31 cellular contexts compared by ENCODE assay signal in the genomic region with DNA sequence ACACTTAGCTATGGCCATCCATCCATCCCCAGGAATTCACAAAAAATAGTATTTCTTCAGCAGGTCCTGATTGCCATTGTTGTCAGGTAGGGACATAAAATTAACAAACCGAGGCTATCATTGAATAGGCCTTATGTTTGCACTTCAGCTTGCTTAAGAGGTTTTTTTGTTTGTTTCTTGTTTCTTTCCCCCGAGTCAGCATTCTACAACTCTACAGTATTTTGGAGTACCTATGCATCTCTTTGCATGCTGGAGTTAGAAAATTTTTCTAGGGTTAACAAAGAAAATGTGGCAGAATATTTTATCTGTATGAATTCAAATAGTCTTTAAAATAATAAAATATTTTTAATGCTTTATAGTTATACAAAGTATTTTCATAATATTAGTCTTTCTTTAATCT. TPM values are rescaled to one million over a fixed set of nuclear protein-coding genes. Genes with fewer than 3 reads are reported as not detected.
"Had no signal": no experiment of that assay in that cellular context is flagged by ENCODE, and none has a peak within 500 bp of the region (broad histone marks: within the 10 kb centered on the region; RNA-seq: fewer than 3 reads in every experiment).

No MANE protein-coding gene starts in this region.

- H3K79me2 ChIP-seq: parathyroid adenoma had no signal

- H3K9ac ChIP-seq: neural progenitor cell, parathyroid adenoma had no signal

- H3K4me1 Mint-ChIP-seq: naive thymus-derived CD8-positive, alpha-beta T cell; nephron; neural progenitor cell; stimulated activated memory B cell treated with anti-CD40 and anti-IgM and Interleukin-4, amounts not matched to agents 10 μg/mL and 1 μg/mL and 100 μg/mL, for 72 hours; stimulated activated naive CD8-positive, alpha-beta T cell treated with anti-CD3 and anti-CD28 coated beads, Interleukin-15, amount 100 ng/mL, for 72 hours had no signal

- H3K4me3 Mint-ChIP-seq: naive thymus-derived CD8-positive, alpha-beta T cell; nephron; neural progenitor cell; stimulated activated memory B cell treated with anti-CD40 and anti-IgM and Interleukin-4, amounts not matched to agents 10 μg/mL and 1 μg/mL and 100 μg/mL, for 72 hours; stimulated activated naive CD8-positive, alpha-beta T cell treated with anti-CD3 and anti-CD28 coated beads, Interleukin-15, amount 100 ng/mL, for 72 hours; type B pancreatic cell had no signal

- H3K4me1 ChIP-seq: neural progenitor cell, parathyroid adenoma, psoas muscle, spleen, suprapubic skin, testis, tibial artery, transverse colon, upper lobe of right lung, uterus had no signal

- H3K9me3 ChIP-seq: ovary, psoas muscle, spleen, suprapubic skin, testis, tibial artery, transverse colon, upper lobe of right lung, uterus had no signal

- ATAC-seq: naive thymus-derived CD8-positive, alpha-beta T cell; psoas muscle; right cardiac atrium; sciatic nerve; stimulated activated memory B cell treated with anti-CD40 and anti-IgM and Interleukin-4, amounts not matched to agents 10 μg/mL and 1 μg/mL and 100 μg/mL, for 72 hours; stimulated activated naive CD8-positive, alpha-beta T cell treated with anti-CD3 and anti-CD28 coated beads, Interleukin-15, amount 100 ng/mL, for 72 hours; stimulated activated naive CD8-positive, alpha-beta T cell treated with anti-CD3 and anti-CD28 coated beads, Interleukin-15, Interleukin-2, amounts not matched to agents 100 U/mL and 50 U/mL, for 24 hours; upper lobe of right lung had no signal

- H3K4me2 ChIP-seq: neural progenitor cell, smooth muscle cell had no signal

- H3K27ac ChIP-seq: neural progenitor cell, ovary, parathyroid adenoma, psoas muscle, skin epidermis, spleen, suprapubic skin, testis, tibial artery, transverse colon, upper lobe of right lung, uterus had no signal

- H3K27me3 Mint-ChIP-seq: stimulated activated memory B cell treated with anti-CD40 and anti-IgM and Interleukin-4, amounts not matched to agents 10 μg/mL and 1 μg/mL and 100 μg/mL, for 72 hours; stimulated activated naive CD8-positive, alpha-beta T cell treated with anti-CD3 and anti-CD28 coated beads, Interleukin-15, amount 100 ng/mL, for 72 hours had no signal

- DNase-seq: naive thymus-derived CD8-positive, alpha-beta T cell; occipital lobe; ovary; posterior cingulate gyrus; psoas muscle; right cardiac atrium; spleen; stimulated activated CD4-positive, alpha-beta T cell treated with anti-CD3 and anti-CD28 coated beads, Interleukin-12 subunit alpha, Interleukin-12 subunit beta, amount 100 ng/mL, for 4 hours; stimulated activated CD4-positive, alpha-beta T cell treated with anti-CD3 and anti-CD28 coated beads, Interleukin-1b, Interleukin-23, amount 100 ng/mL, for 48 hours; stimulated activated CD4-positive, alpha-beta T cell treated with anti-CD3 and anti-CD28 coated beads, Interleukin-4, amount 100 ng/mL, for 1 hour; stimulated activated CD4-positive, alpha-beta T cell treated with anti-CD3 and anti-CD28 coated beads, Interleukin-4, amount 100 ng/mL, for 4 hours; stimulated activated CD8-positive, alpha-beta memory T cell treated with anti-CD3 and anti-CD28 coated beads, Interleukin-4, amount 100 ng/mL, for 48 hours; stimulated activated naive CD4-positive, alpha-beta T cell; stimulated activated naive CD8-positive, alpha-beta T cell treated with anti-CD3 and anti-CD28 coated beads, Interleukin-15, amount 100 ng/mL, for 72 hours; stimulated activated naive CD8-positive, alpha-beta T cell treated with anti-CD3 and anti-CD28 coated beads, Interleukin-15, Interleukin-2, amounts not matched to agents 100 U/mL and 50 U/mL, for 24 hours; substantia nigra; testis; tibial artery; transverse colon; upper lobe of right lung; uterus had no signal

- H3K4me3 ChIP-seq: neural progenitor cell, ovary, psoas muscle, skin epidermis, smooth muscle cell, spleen, suprapubic skin, testis, tibial artery, transverse colon, upper lobe of right lung, uterus had no signal

- H3K27me3 ChIP-seq: neural progenitor cell, ovary, spleen, suprapubic skin, testis, tibial artery, transverse colon, upper lobe of right lung, uterus had no signal

- H3K36me3 ChIP-seq: neural progenitor cell, ovary, spleen, suprapubic skin, tibial artery, transverse colon, upper lobe of right lung, uterus had no signal

- H2AFZ ChIP-seq: neural progenitor cell, parathyroid adenoma had no signal

- H3K27ac Mint-ChIP-seq: naive thymus-derived CD8-positive, alpha-beta T cell; nephron; neural progenitor cell; progenitor cell of endocrine pancreas; stimulated activated memory B cell treated with anti-CD40 and anti-IgM and Interleukin-4, amounts not matched to agents 10 μg/mL and 1 μg/mL and 100 μg/mL, for 72 hours; stimulated activated naive CD8-positive, alpha-beta T cell treated with anti-CD3 and anti-CD28 coated beads, Interleukin-15, amount 100 ng/mL, for 72 hours; type B pancreatic cell had no signal

- H3K9me3 Mint-ChIP-seq: nephron, neural progenitor cell, type B pancreatic cell had no signal

- H3K36me3 Mint-ChIP-seq: naive thymus-derived CD8-positive, alpha-beta T cell; neural progenitor cell; stimulated activated memory B cell treated with anti-CD40 and anti-IgM and Interleukin-4, amounts not matched to agents 10 μg/mL and 1 μg/mL and 100 μg/mL, for 72 hours had no signal

RNA-seq across cellular contexts. Expression of a gene that starts 26.3 kb away (rescaled TPM):
- total RNA-seq: naive thymus-derived CD8-positive, alpha-beta T cell; progenitor cell of endocrine pancreas; psoas muscle; sciatic nerve had no signal
- polyA plus RNA-seq: naive thymus-derived CD8-positive, alpha-beta T cell; psoas muscle; spleen had no signal
